2 cellular contexts compared by ENCODE assay signal in the genomic region with DNA sequence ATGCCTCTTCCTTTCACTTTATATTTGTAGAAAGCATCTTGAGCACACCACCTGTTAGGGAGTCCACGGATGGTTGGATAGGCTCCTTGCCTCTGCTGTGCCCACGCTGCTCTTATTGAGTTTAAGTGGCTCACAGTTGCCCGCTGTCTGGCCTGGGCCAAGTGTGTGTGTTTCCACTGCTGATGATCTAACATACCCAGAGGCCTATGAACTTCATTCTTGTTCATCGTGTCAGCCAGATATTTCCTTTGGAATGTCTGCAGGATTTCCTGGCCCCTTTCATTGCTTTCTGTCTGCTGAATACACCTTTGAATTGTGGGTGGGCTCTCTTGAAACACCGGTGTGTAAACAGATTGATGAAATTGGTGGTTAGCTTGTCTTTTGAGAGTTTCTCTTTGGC.
TF ChIP-seq lines count a peak whose summit lies in the region.

No MANE protein-coding gene starts in this region.

TF ChIP-seq in HepG2, 621 proteins besides CTCF, POLR2A, EP300 and RAD21 (continues in another document):
- no peak for TF ChIP-seq NR2F6 (IDR thresholded peaks at IDR 0.05)
- TF ChIP-seq NR2F6 (CRISPR knock-in tag; IDR thresholded peaks at IDR 0.05) = no peak
- peak; percentile 36 for TF ChIP-seq TEAD3 (CRISPR knock-in tag; optimal IDR thresholded peaks at IDR 0.05; ENCODE audit: borderline replicate concordance)
- TF ChIP-seq GATAD2A (CRISPR knock-in tag; IDR thresholded peaks at IDR 0.05) = peak; percentile 31; the same call in 1 of the 2 replicates
- TF ChIP-seq ZNF841 (CRISPR knock-in tag; IDR thresholded peaks at IDR 0.05; ENCODE audit: borderline replicate concordance) = no peak
- no peak for TF ChIP-seq ZC3H13 (CRISPR knock-in tag; IDR thresholded peaks at IDR 0.05)
- TF ChIP-seq ZNF446 (CRISPR knock-in tag; IDR thresholded peaks at IDR 0.05) = no peak
- TF ChIP-seq FOXP1 (IDR thresholded peaks at IDR 0.05) = no peak
- no peak for TF ChIP-seq FOXP1 (CRISPR knock-in tag; IDR thresholded peaks at IDR 0.05)
- TF ChIP-seq ZNF569 (CRISPR knock-in tag; IDR thresholded peaks at IDR 0.05; ENCODE audit: borderline replicate concordance) = no peak
- TF ChIP-seq AFF4 (CRISPR knock-in tag; IDR thresholded peaks at IDR 0.05) = no peak
- 0 out of 2 replicates have a peak, but pooled peaks have one; percentile 10 for TF ChIP-seq FOSL2 (CRISPR knock-in tag; IDR thresholded peaks at IDR 0.05)
- TF ChIP-seq TCF7 (IDR thresholded peaks at IDR 0.05; ENCODE audit: low read depth) = 0 out of 2 replicates have a peak, but pooled peaks have one; percentile 15
- TF ChIP-seq PHF21A (CRISPR knock-in tag; IDR thresholded peaks at IDR 0.05) = 0 out of 2 replicates have a peak, but pooled peaks have one; percentile 7
- TF ChIP-seq BORCS8-MEF2B (CRISPR knock-in tag; IDR thresholded peaks at IDR 0.05) = no peak
- TF ChIP-seq KLF15 (CRISPR knock-in tag; IDR thresholded peaks at IDR 0.05; ENCODE audit: borderline replicate concordance) = no peak
- TF ChIP-seq ZNF784 (CRISPR knock-in tag; IDR thresholded peaks at IDR 0.05; ENCODE audit: borderline replicate concordance) = no peak
- TF ChIP-seq ETV5 (CRISPR knock-in tag; IDR thresholded peaks at IDR 0.05; ENCODE audit: borderline replicate concordance) = no peak; the same call in 1 of the 2 replicates
- no peak for TF ChIP-seq REL (CRISPR knock-in tag; conservative IDR thresholded peaks at IDR 0.05)
- TF ChIP-seq ZNF713 (CRISPR knock-in tag; IDR thresholded peaks at IDR 0.05) = no peak
- TF ChIP-seq SOX6 (IDR thresholded peaks at IDR 0.05) = no peak
- TF ChIP-seq SOX6 (CRISPR knock-in tag; IDR thresholded peaks at IDR 0.05) = peak; percentile 11; the same call in 1 of the 2 replicates
- TF ChIP-seq ZNF317 (CRISPR knock-in tag; IDR thresholded peaks at IDR 0.05) = peak; percentile 92
- no peak for TF ChIP-seq RFX1 (IDR thresholded peaks at IDR 0.05)
- TF ChIP-seq ZKSCAN8 (CRISPR knock-in tag; IDR thresholded peaks at IDR 0.05; ENCODE audit: borderline replicate concordance) = 0 out of 2 replicates have a peak, but pooled peaks have one; percentile 21
- TF ChIP-seq, protein P1, sequence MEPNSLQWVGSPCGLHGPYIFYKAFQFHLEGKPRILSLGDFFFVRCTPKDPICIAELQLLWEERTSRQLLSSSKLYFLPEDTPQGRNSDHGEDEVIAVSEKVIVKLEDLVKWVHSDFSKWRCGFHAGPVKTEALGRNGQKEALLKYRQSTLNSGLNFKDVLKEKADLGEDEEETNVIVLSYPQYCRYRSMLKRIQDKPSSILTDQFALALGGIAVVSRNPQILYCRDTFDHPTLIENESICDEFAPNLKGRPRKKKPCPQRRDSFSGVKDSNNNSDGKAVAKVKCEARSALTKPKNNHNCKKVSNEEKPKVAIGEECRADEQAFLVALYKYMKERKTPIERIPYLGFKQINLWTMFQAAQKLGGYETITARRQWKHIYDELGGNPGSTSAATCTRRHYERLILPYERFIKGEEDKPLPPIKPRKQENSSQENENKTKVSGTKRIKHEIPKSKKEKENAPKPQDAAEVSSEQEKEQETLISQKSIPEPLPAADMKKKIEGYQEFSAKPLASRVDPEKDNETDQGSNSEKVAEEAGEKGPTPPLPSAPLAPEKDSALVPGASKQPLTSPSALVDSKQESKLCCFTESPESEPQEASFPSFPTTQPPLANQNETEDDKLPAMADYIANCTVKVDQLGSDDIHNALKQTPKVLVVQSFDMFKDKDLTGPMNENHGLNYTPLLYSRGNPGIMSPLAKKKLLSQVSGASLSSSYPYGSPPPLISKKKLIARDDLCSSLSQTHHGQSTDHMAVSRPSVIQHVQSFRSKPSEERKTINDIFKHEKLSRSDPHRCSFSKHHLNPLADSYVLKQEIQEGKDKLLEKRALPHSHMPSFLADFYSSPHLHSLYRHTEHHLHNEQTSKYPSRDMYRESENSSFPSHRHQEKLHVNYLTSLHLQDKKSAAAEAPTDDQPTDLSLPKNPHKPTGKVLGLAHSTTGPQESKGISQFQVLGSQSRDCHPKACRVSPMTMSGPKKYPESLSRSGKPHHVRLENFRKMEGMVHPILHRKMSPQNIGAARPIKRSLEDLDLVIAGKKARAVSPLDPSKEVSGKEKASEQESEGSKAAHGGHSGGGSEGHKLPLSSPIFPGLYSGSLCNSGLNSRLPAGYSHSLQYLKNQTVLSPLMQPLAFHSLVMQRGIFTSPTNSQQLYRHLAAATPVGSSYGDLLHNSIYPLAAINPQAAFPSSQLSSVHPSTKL (CRISPR knock-in tag; IDR thresholded peaks at IDR 0.05) = no peak
- no peak for TF ChIP-seq ZNF124 (CRISPR knock-in tag; IDR thresholded peaks at IDR 0.05)

TF ChIP-seq in SK-N-SH, 30 proteins besides CTCF, POLR2A, EP300 and RAD21:
- TF ChIP-seq TAF1 (IDR thresholded peaks at IDR 0.05; ENCODE audit: borderline replicate concordance, low read depth, low read length) = no peak
- no peak for TF ChIP-seq TEAD4 (IDR thresholded peaks at IDR 0.05; ENCODE audit: borderline replicate concordance, insufficient read depth)
- TF ChIP-seq IRF3 (IDR thresholded peaks at IDR 0.05; ENCODE audit: low read depth, low read length) = no peak
- TF ChIP-seq NRF1 (IDR thresholded peaks at IDR 0.05; ENCODE audit: low read depth, low read length) = no peak
- TF ChIP-seq GATA2 (CRISPR knock-in tag; IDR thresholded peaks at IDR 0.05) = no peak
- TF ChIP-seq POLR2AphosphoS5 (IDR thresholded peaks at IDR 0.05; ENCODE audit: low read depth, low read length) = no peak
- TF ChIP-seq SMC3 (IDR thresholded peaks at IDR 0.05; ENCODE audit: low read depth, low read length) = no peak
- TF ChIP-seq CHD2 (IDR thresholded peaks at IDR 0.05; ENCODE audit: low read length, partially characterized antibody) = no peak
- no peak for TF ChIP-seq RFX5 (IDR thresholded peaks at IDR 0.05; ENCODE audit: low read length)
- TF ChIP-seq, protein P2, sequence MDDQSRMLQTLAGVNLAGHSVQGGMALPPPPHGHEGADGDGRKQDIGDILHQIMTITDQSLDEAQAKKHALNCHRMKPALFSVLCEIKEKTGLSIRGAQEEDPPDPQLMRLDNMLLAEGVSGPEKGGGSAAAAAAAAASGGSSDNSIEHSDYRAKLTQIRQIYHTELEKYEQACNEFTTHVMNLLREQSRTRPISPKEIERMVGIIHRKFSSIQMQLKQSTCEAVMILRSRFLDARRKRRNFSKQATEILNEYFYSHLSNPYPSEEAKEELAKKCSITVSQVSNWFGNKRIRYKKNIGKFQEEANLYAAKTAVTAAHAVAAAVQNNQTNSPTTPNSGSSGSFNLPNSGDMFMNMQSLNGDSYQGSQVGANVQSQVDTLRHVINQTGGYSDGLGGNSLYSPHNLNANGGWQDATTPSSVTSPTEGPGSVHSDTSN (IDR thresholded peaks at IDR 0.05) = no peak
- TF ChIP-seq RXRA (IDR thresholded peaks at IDR 0.05; ENCODE audit: borderline replicate concordance, low read depth) = no peak
- no peak for TF ChIP-seq GABPA (IDR thresholded peaks at IDR 0.05; ENCODE audit: low read depth)
- no peak for TF ChIP-seq RCOR1 (IDR thresholded peaks at IDR 0.05; ENCODE audit: low read length)
- no peak for TF ChIP-seq ELF1 (IDR thresholded peaks at IDR 0.05)
TF ChIP-seq in SK-N-SH: peak in this region for 0.
